In genomic region chr6:41723178-41723935, GRCh38 we compare ENCODE assay signal across 1 cellular context.
TF ChIP-seq lines count a peak whose summit lies in the region.

No MANE protein-coding gene starts in this region.

TF ChIP-seq in HepG2, 621 proteins besides CTCF, POLR2A, EP300 and RAD21 (continued from another document and continues in another):
- TF ChIP-seq, protein P1, sequence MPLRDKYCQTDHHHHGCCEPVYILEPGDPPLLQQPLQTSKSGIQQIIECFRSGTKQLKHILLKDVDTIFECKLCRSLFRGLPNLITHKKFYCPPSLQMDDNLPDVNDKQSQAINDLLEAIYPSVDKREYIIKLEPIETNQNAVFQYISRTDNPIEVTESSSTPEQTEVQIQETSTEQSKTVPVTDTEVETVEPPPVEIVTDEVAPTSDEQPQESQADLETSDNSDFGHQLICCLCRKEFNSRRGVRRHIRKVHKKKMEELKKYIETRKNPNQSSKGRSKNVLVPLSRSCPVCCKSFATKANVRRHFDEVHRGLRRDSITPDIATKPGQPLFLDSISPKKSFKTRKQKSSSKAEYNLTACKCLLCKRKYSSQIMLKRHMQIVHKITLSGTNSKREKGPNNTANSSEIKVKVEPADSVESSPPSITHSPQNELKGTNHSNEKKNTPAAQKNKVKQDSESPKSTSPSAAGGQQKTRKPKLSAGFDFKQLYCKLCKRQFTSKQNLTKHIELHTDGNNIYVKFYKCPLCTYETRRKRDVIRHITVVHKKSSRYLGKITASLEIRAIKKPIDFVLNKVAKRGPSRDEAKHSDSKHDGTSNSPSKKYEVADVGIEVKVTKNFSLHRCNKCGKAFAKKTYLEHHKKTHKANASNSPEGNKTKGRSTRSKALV (CRISPR knock-in tag; IDR thresholded peaks at IDR 0.05): peak; percentile 75
- TF ChIP-seq, protein P2, sequence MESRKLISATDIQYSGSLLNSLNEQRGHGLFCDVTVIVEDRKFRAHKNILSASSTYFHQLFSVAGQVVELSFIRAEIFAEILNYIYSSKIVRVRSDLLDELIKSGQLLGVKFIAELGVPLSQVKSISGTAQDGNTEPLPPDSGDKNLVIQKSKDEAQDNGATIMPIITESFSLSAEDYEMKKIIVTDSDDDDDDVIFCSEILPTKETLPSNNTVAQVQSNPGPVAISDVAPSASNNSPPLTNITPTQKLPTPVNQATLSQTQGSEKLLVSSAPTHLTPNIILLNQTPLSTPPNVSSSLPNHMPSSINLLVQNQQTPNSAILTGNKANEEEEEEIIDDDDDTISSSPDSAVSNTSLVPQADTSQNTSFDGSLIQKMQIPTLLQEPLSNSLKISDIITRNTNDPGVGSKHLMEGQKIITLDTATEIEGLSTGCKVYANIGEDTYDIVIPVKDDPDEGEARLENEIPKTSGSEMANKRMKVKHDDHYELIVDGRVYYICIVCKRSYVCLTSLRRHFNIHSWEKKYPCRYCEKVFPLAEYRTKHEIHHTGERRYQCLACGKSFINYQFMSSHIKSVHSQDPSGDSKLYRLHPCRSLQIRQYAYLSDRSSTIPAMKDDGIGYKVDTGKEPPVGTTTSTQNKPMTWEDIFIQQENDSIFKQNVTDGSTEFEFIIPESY (CRISPR knock-in tag; IDR thresholded peaks at IDR 0.05): 0 out of 2 replicates have a peak, but pooled peaks have one; percentile 44
- TF ChIP-seq SOX6 (IDR thresholded peaks at IDR 0.05) (no peak), SOX6 (CRISPR knock-in tag; IDR thresholded peaks at IDR 0.05) (peak; percentile 63; the same call in 1 of the 2 replicates), ZNF121 (CRISPR knock-in tag; IDR thresholded peaks at IDR 0.05) (peak; percentile 44; the same call in 1 of the 2 replicates), DNMT3B (CRISPR knock-in tag; conservative IDR thresholded peaks at IDR 0.05) (no peak), GLI4 (CRISPR knock-in tag; IDR thresholded peaks at IDR 0.05; ENCODE audit: borderline replicate concordance) (peak; percentile 89; the same call in 1 of the 2 replicates), ZNF883 (CRISPR knock-in tag; IDR thresholded peaks at IDR 0.05; ENCODE audit: not compliant biosample characterization) (peak; percentile 44), ZNF746 (CRISPR knock-in tag; IDR thresholded peaks at IDR 0.05) (peak; percentile 90), KLF6 (CRISPR knock-in tag; IDR thresholded peaks at IDR 0.05) (0 out of 2 replicates have a peak, but pooled peaks have one; percentile 63), KMT2B (CRISPR knock-in tag; IDR thresholded peaks at IDR 0.05) (peak; percentile 66; the same call in 1 of the 2 replicates), MAZ (IDR thresholded peaks at IDR 0.05; ENCODE audit: borderline replicate concordance, low read depth, low read length) (peak; percentile 34; the same call in 1 of the 2 replicates), MAZ (CRISPR knock-in tag; IDR thresholded peaks at IDR 0.05; ENCODE audit: low read depth) (no peak), ETV5 (CRISPR knock-in tag; IDR thresholded peaks at IDR 0.05; ENCODE audit: borderline replicate concordance) (peak; percentile 96), YEATS2 (CRISPR knock-in tag; IDR thresholded peaks at IDR 0.05; ENCODE audit: borderline replicate concordance) (peak; percentile 75; the same call in 1 of the 2 replicates), KAT7 (CRISPR knock-in tag; IDR thresholded peaks at IDR 0.05; ENCODE audit: borderline replicate concordance) (peak; percentile 82; the same call in 1 of the 2 replicates), ZNF629 (CRISPR knock-in tag; conservative IDR thresholded peaks at IDR 0.05) (0 out of 2 replicates have a peak, but pooled peaks have one; percentile 14), ZNF614 (CRISPR knock-in tag; IDR thresholded peaks at IDR 0.05; ENCODE audit: borderline replicate concordance) (peak; percentile 86), XRCC5 (optimal IDR thresholded peaks at IDR 0.05; ENCODE audit: low read length) (peak; percentile 81), TGIF2 (CRISPR knock-in tag; IDR thresholded peaks at IDR 0.05) (no peak), GABPB1 (CRISPR knock-in tag; IDR thresholded peaks at IDR 0.05) (peak; percentile 93), ZMYM2 (CRISPR knock-in tag; IDR thresholded peaks at IDR 0.05) (peak; percentile 78; the same call in 1 of the 2 replicates), CHD4 (IDR thresholded peaks at IDR 0.05; ENCODE audit: borderline replicate concordance, low read length) (no peak), SOX5 (CRISPR knock-in tag; IDR thresholded peaks at IDR 0.05; ENCODE audit: borderline replicate concordance) (peak; percentile 49; the same call in 1 of the 2 replicates), HNRNPLL (IDR thresholded peaks at IDR 0.05; ENCODE audit: low read depth, low read length, poor library complexity, severe bottlenecking) (peak; percentile 67), PAX8 (CRISPR knock-in tag; IDR thresholded peaks at IDR 0.05; ENCODE audit: borderline replicate concordance) (no peak), CENPX (CRISPR knock-in tag; IDR thresholded peaks at IDR 0.05) (no peak), ZNF605 (CRISPR knock-in tag; IDR thresholded peaks at IDR 0.05) (peak; percentile 82), ZFP91 (CRISPR knock-in tag; IDR thresholded peaks at IDR 0.05; ENCODE audit: borderline replicate concordance) (no peak; the same call in 1 of the 2 replicates), THRA (CRISPR knock-in tag; IDR thresholded peaks at IDR 0.05; ENCODE audit: borderline replicate concordance) (0 out of 2 replicates have a peak, but pooled peaks have one; percentile 60), ZNF766 (CRISPR knock-in tag; IDR thresholded peaks at IDR 0.05; ENCODE audit: borderline replicate concordance) (0 out of 2 replicates have a peak, but pooled peaks have one; percentile 47), ZNF44 (CRISPR knock-in tag; IDR thresholded peaks at IDR 0.05) (no peak), ZFY (CRISPR knock-in tag; IDR thresholded peaks at IDR 0.05) (peak; percentile 64), KDM2A (CRISPR knock-in tag; IDR thresholded peaks at IDR 0.05; ENCODE audit: borderline replicate concordance, low read depth) (peak; percentile 58; the same call in 1 of the 2 replicates), AKAP8 (CRISPR knock-in tag; IDR thresholded peaks at IDR 0.05) (no peak), DR1 (CRISPR knock-in tag; IDR thresholded peaks at IDR 0.05) (peak; percentile 57; the same call in 1 of the 2 replicates), PBX3 (CRISPR knock-in tag; IDR thresholded peaks at IDR 0.05; ENCODE audit: borderline replicate concordance) (no peak), TP53 (CRISPR knock-in tag; conservative IDR thresholded peaks at IDR 0.05) (0 out of 2 replicates have a peak, but pooled peaks have one; percentile 69), SKI (IDR thresholded peaks at IDR 0.05; ENCODE audit: partially characterized antibody) (peak; percentile 17), ZNF263 (CRISPR knock-in tag; IDR thresholded peaks at IDR 0.05) (peak; percentile 80), ASH2L (IDR thresholded peaks at IDR 0.05; ENCODE audit: insufficient read length, low read depth, low read length) (peak; percentile 54), IKZF1 (IDR thresholded peaks at IDR 0.05) (0 out of 2 replicates have a peak, but pooled peaks have one; percentile 31), NFIB (CRISPR knock-in tag; IDR thresholded peaks at IDR 0.05; ENCODE audit: borderline replicate concordance) (no peak), MAFK (conservative IDR thresholded peaks at IDR 0.05 in 1 of 2, IDR thresholded peaks at IDR 0.05 in 1 of 2; ENCODE audit: low read length in 2 of 2) (no peak), ZBTB43 (CRISPR knock-in tag; conservative IDR thresholded peaks at IDR 0.05) (0 out of 2 replicates have a peak, but pooled peaks have one; percentile 56), ZSCAN20 (CRISPR knock-in tag; IDR thresholded peaks at IDR 0.05; ENCODE audit: borderline replicate concordance) (peak; percentile 66; the same call in 1 of the 2 replicates), KMT2A (CRISPR knock-in tag; IDR thresholded peaks at IDR 0.05) (peak; percentile 89)
- TF ChIP-seq, protein P3, sequence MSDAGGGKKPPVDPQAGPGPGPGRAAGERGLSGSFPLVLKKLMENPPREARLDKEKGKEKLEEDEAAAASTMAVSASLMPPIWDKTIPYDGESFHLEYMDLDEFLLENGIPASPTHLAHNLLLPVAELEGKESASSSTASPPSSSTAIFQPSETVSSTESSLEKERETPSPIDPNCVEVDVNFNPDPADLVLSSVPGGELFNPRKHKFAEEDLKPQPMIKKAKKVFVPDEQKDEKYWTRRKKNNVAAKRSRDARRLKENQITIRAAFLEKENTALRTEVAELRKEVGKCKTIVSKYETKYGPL (CRISPR knock-in tag; IDR thresholded peaks at IDR 0.05): peak; percentile 55; the same call in 1 of the 2 replicates
- TF ChIP-seq, protein P4, sequence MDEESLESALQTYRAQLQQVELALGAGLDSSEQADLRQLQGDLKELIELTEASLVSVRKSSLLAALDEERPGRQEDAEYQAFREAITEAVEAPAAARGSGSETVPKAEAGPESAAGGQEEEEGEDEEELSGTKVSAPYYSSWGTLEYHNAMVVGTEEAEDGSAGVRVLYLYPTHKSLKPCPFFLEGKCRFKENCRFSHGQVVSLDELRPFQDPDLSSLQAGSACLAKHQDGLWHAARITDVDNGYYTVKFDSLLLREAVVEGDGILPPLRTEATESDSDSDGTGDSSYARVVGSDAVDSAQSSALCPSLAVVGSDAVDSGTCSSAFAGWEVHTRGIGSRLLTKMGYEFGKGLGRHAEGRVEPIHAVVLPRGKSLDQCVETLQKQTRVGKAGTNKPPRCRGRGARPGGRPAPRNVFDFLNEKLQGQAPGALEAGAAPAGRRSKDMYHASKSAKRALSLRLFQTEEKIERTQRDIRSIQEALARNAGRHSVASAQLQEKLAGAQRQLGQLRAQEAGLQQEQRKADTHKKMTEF (CRISPR knock-in tag; IDR thresholded peaks at IDR 0.05): peak; percentile 69
- TF ChIP-seq, protein P5, sequence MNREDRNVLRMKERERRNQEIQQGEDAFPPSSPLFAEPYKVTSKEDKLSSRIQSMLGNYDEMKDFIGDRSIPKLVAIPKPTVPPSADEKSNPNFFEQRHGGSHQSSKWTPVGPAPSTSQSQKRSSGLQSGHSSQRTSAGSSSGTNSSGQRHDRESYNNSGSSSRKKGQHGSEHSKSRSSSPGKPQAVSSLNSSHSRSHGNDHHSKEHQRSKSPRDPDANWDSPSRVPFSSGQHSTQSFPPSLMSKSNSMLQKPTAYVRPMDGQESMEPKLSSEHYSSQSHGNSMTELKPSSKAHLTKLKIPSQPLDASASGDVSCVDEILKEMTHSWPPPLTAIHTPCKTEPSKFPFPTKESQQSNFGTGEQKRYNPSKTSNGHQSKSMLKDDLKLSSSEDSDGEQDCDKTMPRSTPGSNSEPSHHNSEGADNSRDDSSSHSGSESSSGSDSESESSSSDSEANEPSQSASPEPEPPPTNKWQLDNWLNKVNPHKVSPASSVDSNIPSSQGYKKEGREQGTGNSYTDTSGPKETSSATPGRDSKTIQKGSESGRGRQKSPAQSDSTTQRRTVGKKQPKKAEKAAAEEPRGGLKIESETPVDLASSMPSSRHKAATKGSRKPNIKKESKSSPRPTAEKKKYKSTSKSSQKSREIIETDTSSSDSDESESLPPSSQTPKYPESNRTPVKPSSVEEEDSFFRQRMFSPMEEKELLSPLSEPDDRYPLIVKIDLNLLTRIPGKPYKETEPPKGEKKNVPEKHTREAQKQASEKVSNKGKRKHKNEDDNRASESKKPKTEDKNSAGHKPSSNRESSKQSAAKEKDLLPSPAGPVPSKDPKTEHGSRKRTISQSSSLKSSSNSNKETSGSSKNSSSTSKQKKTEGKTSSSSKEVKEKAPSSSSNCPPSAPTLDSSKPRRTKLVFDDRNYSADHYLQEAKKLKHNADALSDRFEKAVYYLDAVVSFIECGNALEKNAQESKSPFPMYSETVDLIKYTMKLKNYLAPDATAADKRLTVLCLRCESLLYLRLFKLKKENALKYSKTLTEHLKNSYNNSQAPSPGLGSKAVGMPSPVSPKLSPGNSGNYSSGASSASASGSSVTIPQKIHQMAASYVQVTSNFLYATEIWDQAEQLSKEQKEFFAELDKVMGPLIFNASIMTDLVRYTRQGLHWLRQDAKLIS (CRISPR knock-in tag; IDR thresholded peaks at IDR 0.05): no peak
